ENCODE assay signal across 19 cellular contexts in genomic region chr9:21527579-21527978, GRCh38. TPM values are rescaled to one million over a fixed set of nuclear protein-coding genes. Genes with fewer than 3 reads are reported as not detected.
DNase-seq lines count a peak whose midpoint lies in the region; ATAC-seq and TF ChIP-seq lines count a peak whose summit lies in the region.
"Had no signal": no experiment of that assay in that cellular context is flagged by ENCODE, and none has a peak within 500 bp of the region (broad histone marks: within the 10 kb centered on the region; RNA-seq: fewer than 3 reads in every experiment).

No MANE protein-coding gene starts in this region.

- no peaks in the 10 kb centered on the region for H3K27me3 ChIP-seq in Panc1 (ENCODE audit: control insufficient read depth, insufficient read depth, low read length)
- no peaks in the 10 kb centered on the region for H3K27me3 ChIP-seq in adrenal gland
- H3K27me3 ChIP-seq: BLaER1, body of pancreas, foreskin keratinocyte, testis had no signal

- no peak for DNase-seq in Panc1 (ENCODE audit: low read depth, low spot score)
- peak; percentile 10 for DNase-seq in naive B cell
- DNase-seq in adrenal gland = no peak
- no peak for DNase-seq in stimulated activated naive CD8-positive, alpha-beta T cell treated with anti-CD3 and anti-CD28 coated beads, Interleukin-15, Interleukin-2, amounts not matched to agents 100 U/mL and 50 U/mL, for 24 hours
- DNase-seq: activated effector memory CD4-positive, alpha-beta T cell treated with anti-CD3 and anti-CD28 coated beads, Interleukin-2, amount 50 U/mL, for 16 hours; body of pancreas; foreskin keratinocyte; naive thymus-derived CD8-positive, alpha-beta T cell; NCI-H1048; NCI-H2171 treated with DMSO at 0.1 percent for 48 hours; testis had no signal

- H3K4me1 ChIP-seq in Panc1 (ENCODE audit: control insufficient read depth, insufficient read depth, low read length) (peaks cover 9% of the 10 kb centered on the region), adrenal gland (replicated peaks in 1 of 2) (no peaks in the 10 kb centered on the region)
- H3K4me1 ChIP-seq: BLaER1, body of pancreas, prostate gland, testis had no signal

- in situ Hi-C loops in Panc1 (cut with HindIII; ENCODE audit: low pct_unique_long_range_greater_than_20kb, low sequenced_read_pairs) = no loop called here

- H3K9me3 ChIP-seq in Panc1 (ENCODE audit: control insufficient read depth, insufficient read depth, low read depth, low read length) = no peaks in the 10 kb centered on the region
- H3K9me3 ChIP-seq in adrenal gland (replicated peaks in 1 of 3) = no peaks in the 10 kb centered on the region
- H3K9me3 ChIP-seq: BLaER1, body of pancreas, prostate gland, testis had no signal

- H3K27ac Mint-ChIP-seq in naive B cell = peak overlapping the region in 1 of 6 donors; percentile 11
- H3K27ac Mint-ChIP-seq: naive thymus-derived CD8-positive, alpha-beta T cell had no signal

- no TSS peak for BruUV-seq in Panc1 (replicated peaks; lab: Mats Ljungman, UMichigan)

- H3K27me3 Mint-ChIP-seq in naive B cell = peaks cover 35 to 69% (median 68%) of the 10 kb centered on the region in 3 donors

- no peaks in the 10 kb centered on the region for H3K9me3 Mint-ChIP-seq in naive B cell

- H3K4me3 ChIP-seq in Panc1 (ENCODE audit: low read depth in 2 of 2, low read length in 2 of 2) = no peak overlapping the region
- no peak overlapping the region for H3K4me3 ChIP-seq in adrenal gland
- H3K4me3 ChIP-seq: BLaER1, body of pancreas, prostate gland, SK-N-MC, testis had no signal

- TF ChIP-seq CTCF in GM12874 (IDR thresholded peaks at IDR 0.05; ENCODE audit: insufficient read depth, low read depth, low read length) = peak; percentile 34; the same call in 1 of the 2 replicates
- no peak for TF ChIP-seq CTCF in Panc1 (IDR thresholded peaks at IDR 0.05)
- TF ChIP-seq CTCF in adrenal gland (IDR thresholded peaks at IDR 0.05) = no peak

- 17 to 67% (median 67%) methylated on average over 1 to 2 of the region's 2 CpGs; no CpG with 5 or more reads in 1 of the 4 donors for WGBS in adrenal gland, 4 donors

- TF ChIP-seq POLR2A in adrenal gland (IDR thresholded peaks at IDR 0.05) = no peak

- no peak overlapping the region for H3K4me3 Mint-ChIP-seq in naive B cell
- H3K4me3 Mint-ChIP-seq: naive thymus-derived CD8-positive, alpha-beta T cell had no signal

- POLR2A ChIA-PET in Panc1 (lab: Charles Lee) = no interaction called here

- H3K36me3 ChIP-seq in Panc1 (ENCODE audit: control insufficient read depth, insufficient read depth, low read length) (peaks cover 8% of the 10 kb centered on the region; the same call in 1 of the 2 replicates), adrenal gland (replicated peaks in 1 of 2) (no peaks in the 10 kb centered on the region)
- H3K36me3 ChIP-seq: BLaER1, prostate gland had no signal

- peaks cover 6 to 8% (median 6%) of the 10 kb centered on the region in 3 donors for H3K4me1 Mint-ChIP-seq in naive B cell

- ATAC-seq in GM19324 (IDR thresholded peaks at IDR 0.05; ENCODE audit: low FRiP score, unreplicated experiment) (peak; percentile 85), Panc1 (peak; percentile 33), naive B cell (ENCODE audit: low read depth in 2 of 2) (peak; percentile 68 to 74), GM19397 (IDR thresholded peaks at IDR 0.05; ENCODE audit: unreplicated experiment) (no peak)
- ATAC-seq in stimulated activated naive CD8-positive, alpha-beta T cell treated with anti-CD3 and anti-CD28 coated beads, Interleukin-15, Interleukin-2, amounts not matched to agents 100 U/mL and 50 U/mL, for 24 hours = no peak
- ATAC-seq: body of pancreas; foreskin keratinocyte; naive thymus-derived CD8-positive, alpha-beta T cell had no signal

- CTCF ChIA-PET in Panc1 (lab: Charles Lee) = no interaction called here

- no peaks in the 10 kb centered on the region for H3K36me3 Mint-ChIP-seq in naive B cell

- H3K27ac ChIP-seq in Panc1 (ENCODE audit: low read length) (no peak overlapping the region), adrenal gland (no peak overlapping the region)
- H3K27ac ChIP-seq: BLaER1, body of pancreas, foreskin keratinocyte, prostate gland, SK-N-MC, testis had no signal

- intact Hi-C loops in Panc1 (cut with micrococcal nuclease; ENCODE audit: unreplicated experiment) (no loop called here), adrenal gland (cut with DNase I) (no loop called here)

RNA-seq across cellular contexts. Expression of gene IFNE, which starts 45.5 kb away (rescaled TPM):
- total RNA-seq in Panc1 (2021; ENCODE audit: unreplicated experiment) (0.44 TPM), adrenal gland (not detected)
- polyA plus RNA-seq in Panc1 (2012; ENCODE audit: insufficient read length) = not detected
- polyA plus RNA-seq in naive B cell (ENCODE audit: low read depth in 6 of 6) (not detected), adrenal gland (not detected)
- total RNA-seq: Daoy, lower leg skin, prostate gland had no signal
- polyA plus RNA-seq: naive thymus-derived CD8-positive, alpha-beta T cell had no signal

Comparison
In these comparisons a context has a peak if more than half of its experiments do, and no peak if none do; other contexts are left out.
1. ATAC-seq: peak in GM19324 (single experiment), Panc1 (single experiment) and naive B cell (2 of 2); none in GM19397 (single experiment) and stimulated activated naive CD8-positive, alpha-beta T cell treated with anti-CD3 and anti-CD28 coated beads, Interleukin-15, Interleukin-2, amounts not matched to agents 100 U/mL and 50 U/mL, for 24 hours (single experiment).